Comparison of ENCODE assay signal across 1 cellular context in genomic region chr19:13116282-13117175, GRCh38.
TF ChIP-seq lines count a peak whose summit lies in the region.

TRMT1 (minus strand) TSS chr19:13116740; CDS start chr19:13116399, 341 bp downstream.

TF ChIP-seq in GM12878, 131 proteins besides CTCF, POLR2A, EP300 and RAD21 (continued from another document and continues in another):
- TF ChIP-seq CUX1 (IDR thresholded peaks at IDR 0.05; ENCODE audit: insufficient replicate concordance, low read depth, low read length) (no peak), PAX8 (IDR thresholded peaks at IDR 0.05) (no peak), GATAD2B (conservative IDR thresholded peaks at IDR 0.05; ENCODE audit: low read depth) (0 out of 2 replicates have a peak, but pooled peaks have one; percentile 65), MYC (IDR thresholded peaks at IDR 0.05; ENCODE audit: insufficient read depth, insufficient read length, insufficient replicate concordance, low read length, severe bottlenecking) (peak; percentile 82), PBX3 (IDR thresholded peaks at IDR 0.05; ENCODE audit: insufficient replicate concordance, low read depth, low read length) (peak; percentile 25), MTA3 (IDR thresholded peaks at IDR 0.05; ENCODE audit: borderline replicate concordance, low read length) (no peak), DPF2 (IDR thresholded peaks at IDR 0.05) (no peak), MXI1 (IDR thresholded peaks at IDR 0.05; ENCODE audit: low read depth, low read length) (peak; percentile 100), TCF7 (IDR thresholded peaks at IDR 0.05; ENCODE audit: borderline replicate concordance) (no peak), IRF5 (IDR thresholded peaks at IDR 0.05; ENCODE audit: borderline replicate concordance) (no peak), ZSCAN29 (IDR thresholded peaks at IDR 0.05) (no peak), NR2F1 (conservative IDR thresholded peaks at IDR 0.05) (no peak), SUZ12 (IDR thresholded peaks at IDR 0.05; ENCODE audit: unreplicated experiment) (no peak), KDM1A (IDR thresholded peaks at IDR 0.05; ENCODE audit: borderline replicate concordance) (0 out of 2 replicates have a peak, but pooled peaks have one; percentile 67), ZNF24 (IDR thresholded peaks at IDR 0.05) (peak; percentile 58), SIN3A (IDR thresholded peaks at IDR 0.05; ENCODE audit: low read depth, low read length) (peak; percentile 100), MAX (IDR thresholded peaks at IDR 0.05; ENCODE audit: low read depth, low read length) (peak; percentile 100), GABPA (IDR thresholded peaks at IDR 0.05; ENCODE audit: low read depth) (peak; percentile 72; the same call in 1 of the 2 replicates), CHD1 (IDR thresholded peaks at IDR 0.05; ENCODE audit: low read depth, low read length) (no peak), CBFB (IDR thresholded peaks at IDR 0.05; ENCODE audit: low read depth) (peak; percentile 93), BHLHE40 (IDR thresholded peaks at IDR 0.05; ENCODE audit: borderline replicate concordance in 1 of 2, low read depth in 2 of 2, low read length in 1 of 2) (peak; percentile 83 to 85), PRDM15 (CRISPR knock-in tag; IDR thresholded peaks at IDR 0.05) (no peak), NFXL1 (IDR thresholded peaks at IDR 0.05; ENCODE audit: borderline replicate concordance) (0 out of 2 replicates have a peak, but pooled peaks have one; percentile 22), POLR2AphosphoS2 (IDR thresholded peaks at IDR 0.05; ENCODE audit: low read depth, low read length) (no peak), REST (IDR thresholded peaks at IDR 0.05; ENCODE audit: low read depth, low read length) (0 out of 2 replicates have a peak, but pooled peaks have one; percentile 21), RBBP5 (conservative IDR thresholded peaks at IDR 0.05) (no peak), SRF (IDR thresholded peaks at IDR 0.05; ENCODE audit: low read depth in 2 of 2, low read length in 2 of 2) (peak in 1 of 2 experiments; percentile 42; a peak in 1 of 4 replicates), SP1 (IDR thresholded peaks at IDR 0.05; ENCODE audit: low read depth, low read length) (peak; percentile 79), EGR1 (IDR thresholded peaks at IDR 0.05; ENCODE audit: borderline replicate concordance in 1 of 2, low read depth in 2 of 2, low read length in 2 of 2) (peak; percentile 36 to 89), TBL1XR1 (IDR thresholded peaks at IDR 0.05; ENCODE audit: low read depth, low read length) (0 out of 2 replicates have a peak, but pooled peaks have one; percentile 7), IRF4 (IDR thresholded peaks at IDR 0.05; ENCODE audit: low read depth, low read length) (peak; percentile 43; the same call in 1 of the 2 replicates), ZBED1 (IDR thresholded peaks at IDR 0.05; ENCODE audit: borderline replicate concordance) (no peak), RCOR1 (conservative IDR thresholded peaks at IDR 0.05; ENCODE audit: low read depth, low read length) (peak; percentile 94; the same call in 1 of the 2 replicates), KLF5 (IDR thresholded peaks at IDR 0.05; ENCODE audit: partially characterized antibody) (no peak), SMAD5 (IDR thresholded peaks at IDR 0.05; ENCODE audit: low read depth) (no peak), BCLAF1 (IDR thresholded peaks at IDR 0.05) (no peak), HDGF (IDR thresholded peaks at IDR 0.05) (no peak), BACH1 (IDR thresholded peaks at IDR 0.05; ENCODE audit: borderline replicate concordance) (no peak)
